Comparison of ENCODE assay signal across 28 cellular contexts in genomic region chr12:75932241-75932640, GRCh38.
"Had no signal": no experiment of that assay in that cellular context is flagged by ENCODE, and none has a peak within 500 bp of the region (broad histone marks: within the 10 kb centered on the region; RNA-seq: fewer than 3 reads in every experiment).

No MANE protein-coding gene starts in this region.

- H3K36me3 ChIP-seq: esophagus muscularis mucosa, gastrocnemius medialis, left ventricle myocardium inferior, neutrophil, pancreas, right atrium auricular region, transverse colon, uterus had no signal

- FAIRE-seq: colon, endothelial cell of umbilical vein, pancreas had no signal

- DNase-seq: activated CD4-positive, alpha-beta T cell treated with anti-CD3 and anti-CD28 coated beads, Interleukin-2, amount 10 ng/mL, durations not matched to agents 7 days and 5 days; activated CD4-positive, CD25-positive, alpha-beta regulatory T cell; activated CD8-positive, alpha-beta memory T cell treated with anti-CD3 and anti-CD28 coated beads, Interleukin-2, amount 50 U/mL, for 4 hours; activated CD8-positive, alpha-beta T cell treated with anti-CD3 and anti-CD28 coated beads, Interleukin-2, amount 10 ng/mL, durations not matched to agents 7 days and 5 days; activated naive CD4-positive, alpha-beta T cell; activated T-cell treated with anti-CD3 and anti-CD28 coated beads, Interleukin-2, amount 50 U/mL, for 24 hours; anterior cingulate cortex; effector memory CD4-positive, alpha-beta T cell; gastrocnemius medialis; hippocampal formation; left ventricle myocardium inferior; pancreas; psoas muscle; stimulated activated CD4-positive, alpha-beta T cell treated with anti-CD3 and anti-CD28 coated beads, Interleukin-12 subunit alpha, Interleukin-12 subunit beta, amount 100 ng/mL, for 4 hours; T1000; transverse colon; uterus had no signal

- H3K27me3 Mint-ChIP-seq: activated T-cell treated with anti-CD3 and anti-CD28 coated beads, Interleukin-2, amount 50 U/mL, for 24 hours; brain; central memory CD8-positive, alpha-beta T cell had no signal

- H3K9me3 Mint-ChIP-seq: brain; central memory CD8-positive, alpha-beta T cell; stimulated activated effector memory CD8-positive, alpha-beta T cell treated with anti-CD3 and anti-CD28 coated beads, Interleukin-12 subunit alpha, Interleukin-12 subunit beta, amount 100 ng/mL, for 72 hours had no signal

- H3K36me3 Mint-ChIP-seq: brain had no signal

- H3K4me1 ChIP-seq: uterus had no signal

- H3K27me3 ChIP-seq: esophagus muscularis mucosa, gastrocnemius medialis, pancreas, right atrium auricular region, transverse colon, uterus had no signal

- H3K27ac ChIP-seq: esophagus muscularis mucosa, gastrocnemius medialis, left ventricle myocardium inferior, neutrophil, pancreas, psoas muscle, right atrium auricular region, transverse colon, uterus had no signal

- H3K4me3 Mint-ChIP-seq: activated CD4-positive, alpha-beta T cell treated with anti-CD3 and anti-CD28 coated beads, Interleukin-2, amount 10 ng/mL, durations not matched to agents 7 days and 5 days; activated CD8-positive, alpha-beta T cell treated with anti-CD3 and anti-CD28 coated beads, Interleukin-2, amount 10 ng/mL, durations not matched to agents 7 days and 5 days; activated T-cell treated with anti-CD3 and anti-CD28 coated beads, Interleukin-2, amount 50 U/mL, for 24 hours; brain; central memory CD8-positive, alpha-beta T cell; nephron; stimulated activated effector memory CD8-positive, alpha-beta T cell treated with anti-CD3 and anti-CD28 coated beads, Interleukin-12 subunit alpha, Interleukin-12 subunit beta, amount 100 ng/mL, for 72 hours; T-helper 1 cell treated with Interleukin-12 subunit alpha and Interleukin-12 subunit beta and Interleukin-4 antibody, amounts not matched to agents 30 μg/mL and 1 μg/mL, for 36 hours had no signal

- H3K9me3 ChIP-seq: esophagus muscularis mucosa, gastrocnemius medialis, left ventricle myocardium inferior, neutrophil, pancreas, psoas muscle, right atrium auricular region, transverse colon, uterus had no signal

- H3K27ac Mint-ChIP-seq: activated CD4-positive, alpha-beta T cell treated with anti-CD3 and anti-CD28 coated beads, Interleukin-2, amount 10 ng/mL, durations not matched to agents 7 days and 5 days; activated CD8-positive, alpha-beta T cell treated with anti-CD3 and anti-CD28 coated beads, Interleukin-2, amount 10 ng/mL, durations not matched to agents 7 days and 5 days; activated T-cell treated with anti-CD3 and anti-CD28 coated beads, Interleukin-2, amount 50 U/mL, for 24 hours; activated T-helper 2 cell treated with anti-CD3 and anti-CD28 coated beads, Interferon-gamma antibody, Interleukin-2, Interleukin-4, amounts not matched to agents 10 μg/mL and 5 μg/mL and 100 μg/mL, durations not matched to agents 14 hours and 24 hours and 36 hours; stimulated activated effector memory CD8-positive, alpha-beta T cell treated with anti-CD3 and anti-CD28 coated beads, Interleukin-12 subunit alpha, Interleukin-12 subunit beta, amount 100 ng/mL, for 72 hours; T-helper 1 cell treated with Interleukin-12 subunit alpha and Interleukin-12 subunit beta and Interleukin-4 antibody, amounts not matched to agents 30 μg/mL and 1 μg/mL, for 36 hours had no signal

- H3K4me1 Mint-ChIP-seq: central memory CD8-positive, alpha-beta T cell; nephron had no signal

- H3K4me3 ChIP-seq: esophagus muscularis mucosa, gastrocnemius medialis, left ventricle myocardium inferior, pancreas, psoas muscle, right atrium auricular region, transverse colon, uterus had no signal

- ATAC-seq: activated CD8-positive, alpha-beta T cell treated with anti-CD3 and anti-CD28 coated beads, Interleukin-2, amount 10 ng/mL, durations not matched to agents 7 days and 5 days; gastrocnemius medialis; pancreas; psoas muscle; stimulated activated effector memory CD8-positive, alpha-beta T cell treated with anti-CD3 and anti-CD28 coated beads, Interleukin-12 subunit alpha, Interleukin-12 subunit beta, amount 100 ng/mL, for 72 hours had no signal
